ENCODE assay signal across 8 cellular contexts in genomic region chr16:75555213-75555706, GRCh38. TPM values are rescaled to one million over a fixed set of nuclear protein-coding genes. Genes with fewer than 3 reads are reported as not detected.
DNase-seq lines count a peak whose midpoint lies in the region; ATAC-seq, FAIRE-seq and TF ChIP-seq lines count a peak whose summit lies in the region.

No MANE protein-coding gene starts in this region.

- no peak overlapping the region for H2BK120ac ChIP-seq in mesenchymal stem cell (ENCODE audit: low read depth, low read length)

- H3K4ac ChIP-seq in mesenchymal stem cell (ENCODE audit: low read depth in 1 of 2, low read length in 2 of 2), result no peak overlapping the region

- H3K23ac ChIP-seq in mesenchymal stem cell (ENCODE audit: low read length in 2 of 2), result no peak overlapping the region

- peak overlapping the region; percentile 93 for H3K9ac ChIP-seq in mesenchymal stem cell (ENCODE audit: low read length)

- WGBS in mesenchymal stem cell, result 1% methylated on average over 26 of the region's 26 CpGs

- peak; percentile 92 for FAIRE-seq in TTC549 (lab: Jason Lieb, UNC)

- H3K9me3 ChIP-seq in mesenchymal stem cell (ENCODE audit: control insufficient read depth, low read length), result no peaks in the 10 kb centered on the region

- peak; percentile 60 for DNase-seq in activated CD8-positive, alpha-beta memory T cell treated with anti-CD3 and anti-CD28 coated beads for 24 hours
- DNase-seq in activated CD8-positive, alpha-beta memory T cell treated with anti-CD3 and anti-CD28 coated beads, Interleukin-2, amount 50 U/mL, for 4 hours, result no peak
- DNase-seq in NCI-H128 (lab: John Stamatoyannopoulos, UW; ENCODE audit: unreplicated experiment) (peak; percentile 1), epithelial cell of esophagus (ENCODE audit: low read depth) (peak; percentile 93), mesenchymal stem cell (peak; percentile 93)

- no peak overlapping the region for H4K91ac ChIP-seq in mesenchymal stem cell (ENCODE audit: low read length)

- H3K27ac ChIP-seq in mesenchymal stem cell (ENCODE audit: low read length, poor library complexity, severe bottlenecking) (no peak overlapping the region), temporal lobe (ENCODE audit: low read depth, low read length) (peak overlapping the region; percentile 55)

- no peak overlapping the region for H3K14ac ChIP-seq in mesenchymal stem cell (ENCODE audit: low read length in 2 of 2)

- H2AK5ac ChIP-seq in mesenchymal stem cell (ENCODE audit: low read length, severe bottlenecking), result no peak overlapping the region

- peaks cover 7% of the 10 kb centered on the region for H3K4me1 ChIP-seq in mesenchymal stem cell (ENCODE audit: control insufficient read depth, insufficient read depth, low read depth, low read length)

- no peaks in the 10 kb centered on the region for H3K36me3 ChIP-seq in mesenchymal stem cell (ENCODE audit: control insufficient read depth in 1 of 2, insufficient read depth in 2 of 2, low read depth in 1 of 2, low read length in 2 of 2)

- peak overlapping the region; percentile 45 for H4K8ac ChIP-seq in mesenchymal stem cell (ENCODE audit: low read length)

- no peak overlapping the region for H2BK15ac ChIP-seq in mesenchymal stem cell (ENCODE audit: low read depth, poor library complexity, severe bottlenecking)

- H3K4me2 ChIP-seq in mesenchymal stem cell (ENCODE audit: low read length, poor library complexity, severe bottlenecking), result peak overlapping the region; percentile 77

- peaks cover 0 to 9% of the 10 kb centered on the region in 2 experiments for H3K27me3 ChIP-seq in mesenchymal stem cell (ENCODE audit: control insufficient read depth in 1 of 2, insufficient read depth in 1 of 2, low read length in 2 of 2)

- TF ChIP-seq CTCF in epithelial cell of esophagus (IDR thresholded peaks at IDR 0.05; ENCODE audit: insufficient read depth, low read depth, low read length, missing control alignments), result no peak

- H3K18ac ChIP-seq in mesenchymal stem cell (ENCODE audit: low read depth in 1 of 2, low read length in 2 of 2), result peak overlapping the region; percentile 0 to 9

- H2BK5ac ChIP-seq in mesenchymal stem cell (ENCODE audit: low read depth, low read length, poor library complexity, severe bottlenecking), result no peak overlapping the region

- H2AFZ ChIP-seq in mesenchymal stem cell (ENCODE audit: low read depth, low read length), result peak overlapping the region; percentile 83

- no peak overlapping the region for H2BK12ac ChIP-seq in mesenchymal stem cell (ENCODE audit: low read length in 2 of 2)

- peak; percentile 31 for ATAC-seq in HG02571 (IDR thresholded peaks at IDR 0.05; ENCODE audit: unreplicated experiment)

- H3K79me1 ChIP-seq in mesenchymal stem cell (replicated peaks; ENCODE audit: low read length, poor library complexity, severe bottlenecking), result peaks cover 6% of the 10 kb centered on the region

- H3K4me3 ChIP-seq in epithelial cell of esophagus (ENCODE audit: low read length) (peak overlapping the region; percentile 74), mesenchymal stem cell (ENCODE audit: insufficient read depth in 1 of 2, low read depth in 1 of 2, low read length in 2 of 2) (peak overlapping the region; percentile 77 to 94)

RNA-seq across cellular contexts. Expression of gene TMEM231, which starts 0.8 kb away (rescaled TPM):
- polyA plus RNA-seq in mesenchymal stem cell (2013, experiment 1 of 2), result 14.5 TPM
- 17.1 TPM for polyA plus RNA-seq in mesenchymal stem cell (2013, experiment 2 of 2)
- 13.0 TPM for total RNA-seq in temporal lobe

RNA-seq across cellular contexts. Expression of gene GABARAPL2, which starts 10.9 kb away (rescaled TPM):
- 86.7 TPM for polyA plus RNA-seq in mesenchymal stem cell (2013, experiment 1 of 2)
- 91.2 TPM for polyA plus RNA-seq in mesenchymal stem cell (2013, experiment 2 of 2)
- total RNA-seq in temporal lobe, result 109 TPM

RNA-seq across cellular contexts. Expression of gene CHST5, which starts 19.4 kb away (rescaled TPM):
- 0.06 TPM for polyA plus RNA-seq in mesenchymal stem cell (2013, experiment 1 of 2)
- 0.03 TPM for polyA plus RNA-seq in mesenchymal stem cell (2013, experiment 2 of 2)
- total RNA-seq in temporal lobe, result 0.25 TPM
